In genomic region chr15:86167816-86168215, GRCh38 we compare ENCODE assay signal across 33 cellular contexts.
"Had no signal": no experiment of that assay in that cellular context is flagged by ENCODE, and none has a peak within 500 bp of the region (broad histone marks: within the 10 kb centered on the region; RNA-seq: fewer than 3 reads in every experiment).

No MANE protein-coding gene starts in this region.

- H3K36me3 ChIP-seq: adrenal gland, breast epithelium, cardiac muscle cell, gastrocnemius medialis, heart left ventricle had no signal

- H3K4me3 Mint-ChIP-seq: activated CD8-positive, alpha-beta T cell treated with anti-CD3 and anti-CD28 coated beads for 36 hours; activated naive CD4-positive, alpha-beta T cell treated with anti-CD3 and anti-CD28 coated beads for 36 hours; activated naive CD4-positive, alpha-beta T cell treated with anti-CD3 and anti-CD28 coated beads, Interleukin-2, amount 50 U/mL, for 24 hours; activated naive CD8-positive, alpha-beta T cell treated with anti-CD3 and anti-CD28 coated beads for 36 hours; activated naive CD8-positive, alpha-beta T cell treated with anti-CD3 and anti-CD28 coated beads, Interleukin-2, amount 50 U/mL, for 24 hours; activated T-helper 1 cell treated with anti-CD3 and anti-CD28 coated beads, Interleukin-12 subunit alpha, Interleukin-12 subunit beta, Interleukin-2, Interleukin-4 antibody, amounts not matched to agents 30 ng/mL and 10 ng/mL and 1 ng/mL, durations not matched to agents 14 hours and 24 hours and 36 hours; central memory CD8-positive, alpha-beta T cell; dendritic cell treated with granulocyte-macrophage colony-stimulating factor and Interleukin-4, amounts not matched to agents 40 ng/mL and 50 ng/mL, for 4 days; endodermal cell; WTC11 had no signal

- H3K4me1 Mint-ChIP-seq: activated naive CD4-positive, alpha-beta T cell treated with anti-CD3 and anti-CD28 coated beads, Interleukin-2, amount 50 U/mL, for 24 hours; activated naive CD8-positive, alpha-beta T cell treated with anti-CD3 and anti-CD28 coated beads for 36 hours; activated naive CD8-positive, alpha-beta T cell treated with anti-CD3 and anti-CD28 coated beads, Interleukin-2, amount 50 U/mL, for 24 hours; central memory CD8-positive, alpha-beta T cell had no signal

- H3K27ac ChIP-seq: adrenal gland, body of pancreas, breast epithelium, cardiac muscle cell, coronary artery, dorsolateral prefrontal cortex, heart left ventricle, VCaP had no signal

- H3K36me3 Mint-ChIP-seq: activated naive CD4-positive, alpha-beta T cell treated with anti-CD3 and anti-CD28 coated beads, Interleukin-2, amount 50 U/mL, for 24 hours; activated naive CD8-positive, alpha-beta T cell treated with anti-CD3 and anti-CD28 coated beads for 36 hours; WTC11 had no signal

- H3K27me3 Mint-ChIP-seq: activated naive CD8-positive, alpha-beta T cell treated with anti-CD3 and anti-CD28 coated beads, Interleukin-2, amount 50 U/mL, for 24 hours; dendritic cell treated with granulocyte-macrophage colony-stimulating factor and Interleukin-4, amounts not matched to agents 40 ng/mL and 50 ng/mL, for 4 days had no signal

- H3K9me3 Mint-ChIP-seq: activated CD8-positive, alpha-beta T cell treated with anti-CD3 and anti-CD28 coated beads for 36 hours; activated naive CD4-positive, alpha-beta T cell treated with anti-CD3 and anti-CD28 coated beads for 36 hours; activated naive CD4-positive, alpha-beta T cell treated with anti-CD3 and anti-CD28 coated beads, Interleukin-2, amount 50 U/mL, for 24 hours; activated naive CD8-positive, alpha-beta T cell treated with anti-CD3 and anti-CD28 coated beads for 36 hours; activated T-helper 1 cell treated with anti-CD3 and anti-CD28 coated beads, Interleukin-12 subunit alpha, Interleukin-12 subunit beta, Interleukin-2, Interleukin-4 antibody, amounts not matched to agents 30 ng/mL and 10 ng/mL and 1 ng/mL, durations not matched to agents 14 hours and 24 hours and 36 hours; activated T-helper 2 cell treated with anti-CD3 and anti-CD28 coated beads, Interferon-gamma antibody, Interleukin-2, Interleukin-4, amounts not matched to agents 10 μg/mL and 5 μg/mL and 100 μg/mL, durations not matched to agents 14 hours and 24 hours and 36 hours; central memory CD8-positive, alpha-beta T cell; dendritic cell treated with granulocyte-macrophage colony-stimulating factor and Interleukin-4, amounts not matched to agents 40 ng/mL and 50 ng/mL, for 4 days; endodermal cell had no signal

- H3K27ac Mint-ChIP-seq: activated CD8-positive, alpha-beta T cell treated with anti-CD3 and anti-CD28 coated beads for 36 hours; activated naive CD4-positive, alpha-beta T cell treated with anti-CD3 and anti-CD28 coated beads for 36 hours; activated naive CD8-positive, alpha-beta T cell treated with anti-CD3 and anti-CD28 coated beads for 36 hours; activated naive CD8-positive, alpha-beta T cell treated with anti-CD3 and anti-CD28 coated beads, Interleukin-2, amount 50 U/mL, for 24 hours; activated T-helper 1 cell treated with anti-CD3 and anti-CD28 coated beads, Interleukin-12 subunit alpha, Interleukin-12 subunit beta, Interleukin-2, Interleukin-4 antibody, amounts not matched to agents 30 ng/mL and 10 ng/mL and 1 ng/mL, durations not matched to agents 14 hours and 24 hours and 36 hours; activated T-helper 2 cell treated with anti-CD3 and anti-CD28 coated beads, Interferon-gamma antibody, Interleukin-2, Interleukin-4, amounts not matched to agents 10 μg/mL and 5 μg/mL and 100 μg/mL, durations not matched to agents 14 hours and 24 hours and 36 hours; dendritic cell treated with granulocyte-macrophage colony-stimulating factor and Interleukin-4, amounts not matched to agents 40 ng/mL and 50 ng/mL, for 4 days; endodermal cell; WTC11 had no signal

- H3K27me3 ChIP-seq: adrenal gland, body of pancreas, cardiac muscle cell, gastrocnemius medialis had no signal

- H3K4me3 ChIP-seq: adrenal gland, body of pancreas, breast epithelium, cardiac muscle cell, coronary artery, dorsolateral prefrontal cortex, gastrocnemius medialis, heart left ventricle had no signal

- ATAC-seq: activated CD8-positive, alpha-beta T cell treated with anti-CD3 and anti-CD28 coated beads for 36 hours; activated naive CD8-positive, alpha-beta T cell treated with anti-CD3 and anti-CD28 coated beads, Interleukin-2, amount 50 U/mL, for 24 hours; body of pancreas; esophagus mucosa; gastrocnemius medialis; heart left ventricle; WTC11 had no signal

- DNase-seq: activated CD4-positive, alpha-beta T cell treated with anti-CD3 and anti-CD28 coated beads for 48 hours; activated CD4-positive, alpha-beta T cell treated with anti-CD3 and anti-CD28 coated beads, Interleukin-2, amount 50 U/mL, for 1 hour; activated CD4-positive, alpha-beta T cell treated with anti-CD3 and anti-CD28 coated beads, Interleukin-2, amount 50 U/mL, for 48 hours; activated CD8-positive, alpha-beta memory T cell treated with anti-CD3 and anti-CD28 coated beads for 24 hours; activated CD8-positive, alpha-beta T cell treated with anti-CD3 and anti-CD28 coated beads for 36 hours; activated effector memory CD4-positive, alpha-beta T cell treated with anti-CD3 and anti-CD28 coated beads, Interleukin-2, amount 50 U/mL, for 16 hours; activated naive CD4-positive, alpha-beta T cell treated with anti-CD3 and anti-CD28 coated beads for 36 hours; activated naive CD8-positive, alpha-beta T cell treated with anti-CD3 and anti-CD28 coated beads for 36 hours; activated naive CD8-positive, alpha-beta T cell treated with anti-CD3 and anti-CD28 coated beads, Interleukin-2, amount 50 U/mL, for 24 hours; activated T-cell treated with anti-CD3 and anti-CD28 coated beads, Interleukin-2, amount 50 U/mL, for 48 hours; adrenal gland; amygdala; aorta; body of pancreas; dorsolateral prefrontal cortex; effector memory CD4-positive, alpha-beta T cell; endodermal cell; foreskin fibroblast; gastrocnemius medialis; glutamatergic neuron; heart left ventricle; T-helper 2 cell had no signal

- H3K9me3 ChIP-seq: adrenal gland, body of pancreas, breast epithelium, gastrocnemius medialis, heart left ventricle had no signal

- H3K4me1 ChIP-seq: body of pancreas, breast epithelium had no signal
